Comparison of ENCODE assay signal across 8 cellular contexts in genomic region chr1:205284420-205285144, GRCh38. TPM values are rescaled to one million over a fixed set of nuclear protein-coding genes. Genes with fewer than 3 reads are reported as not detected.
DNase-seq lines count a peak whose midpoint lies in the region; ATAC-seq and TF ChIP-seq lines count a peak whose summit lies in the region.

No MANE protein-coding gene starts in this region.

- H3K9me3 ChIP-seq in PC-3 (ENCODE audit: low read length) (no peaks in the 10 kb centered on the region), muscle layer of duodenum (ENCODE audit: control insufficient read depth in 1 of 2, low read length in 2 of 2) (no peaks in the 10 kb centered on the region)

- H2AFZ ChIP-seq in PC-3 (ENCODE audit: low read length) = peak overlapping the region; percentile 39

- no peaks in the 10 kb centered on the region for H3F3A ChIP-seq in PC-3 (ENCODE audit: low read length, unreplicated experiment)

- H3K36me3 ChIP-seq in PC-3 (ENCODE audit: low read depth, low read length) (no peaks in the 10 kb centered on the region), muscle layer of duodenum (ENCODE audit: control insufficient read depth in 1 of 2, insufficient read depth in 2 of 2, low read length in 2 of 2) (no peaks in the 10 kb centered on the region)

- no peak for TF ChIP-seq CTCF in PC-3 (conservative IDR thresholded peaks at IDR 0.05; ENCODE audit: low read depth, low read length)

- H3K4me2 ChIP-seq in PC-3 (ENCODE audit: low read length) = peak overlapping the region; percentile 52

- ATAC-seq in PC-3 = peak; percentile 98
- peak; percentile 92 for ATAC-seq in esophagus mucosa
- no peak for ATAC-seq in HG02981 (IDR thresholded peaks at IDR 0.05; ENCODE audit: unreplicated experiment)

- no TSS peak for BruUV-seq in PC-3 (replicated peaks; lab: Mats Ljungman, UMichigan)

- no peaks in the 10 kb centered on the region for H4K20me1 ChIP-seq in PC-3 (ENCODE audit: low read length)

- H3K9me2 ChIP-seq in PC-3 (replicated peaks; ENCODE audit: low read length) = no peaks in the 10 kb centered on the region

- POLR2A ChIA-PET in PC-3 (lab: Charles Lee; ENCODE audit: unreplicated experiment) = interaction anchor here (0.5 to 1.3 kb wide), 6 partner anchors 12 to 1771 kb away, joined by 3 to 8 read pairs (median 4); no protein-coding TSS in a partner anchor

- H3K79me2 ChIP-seq in PC-3 (ENCODE audit: low read length) = no peaks in the 10 kb centered on the region

- no peaks in the 10 kb centered on the region for H3K27me3 ChIP-seq in PC-3 (ENCODE audit: low read length)
- H3K27me3 ChIP-seq in muscle layer of duodenum (ENCODE audit: low read depth, low read length) = no peaks in the 10 kb centered on the region

- H3K27ac ChIP-seq in PC-3 (ENCODE audit: low read length) (peak overlapping the region; percentile 66), muscle layer of duodenum (ENCODE audit: low read length) (peak overlapping the region; percentile 7)

- intact Hi-C loops in PC-3 (cut with micrococcal nuclease) = no loop called here

- H3K4me3 ChIP-seq in PC-3 (ENCODE audit: low read length) (no peak overlapping the region), muscle layer of duodenum (ENCODE audit: low read depth in 1 of 2, low read length in 2 of 2) (no peak overlapping the region)

- H3K4me1 ChIP-seq in PC-3 (ENCODE audit: insufficient read depth, low read length) (peaks cover 45% of the 10 kb centered on the region), muscle layer of duodenum (ENCODE audit: control insufficient read depth in 1 of 2, insufficient read depth in 2 of 2, low read length in 2 of 2) (peaks cover 24% of the 10 kb centered on the region in 2 donors)

- DNase-seq in Ammon's horn (ENCODE audit: low spot score) (peak; percentile 96), HT1080 (ENCODE audit: low read depth) (peak; percentile 99), PC-3 (peak; percentile 99)
- peak; percentile 83 to 87 for DNase-seq in activated T-cell treated with anti-CD3 and anti-CD28 coated beads, Interleukin-2, amount 50 U/mL, for 48 hours
- DNase-seq in stimulated activated CD8-positive, alpha-beta memory T cell treated with anti-CD3 and anti-CD28 coated beads, Interleukin-4, amount 100 ng/mL, for 48 hours = peak; percentile 85

- CTCF ChIA-PET in PC-3 (lab: Charles Lee) = interaction anchor here (0.7 to 1.3 kb wide), 7 partner anchors 10 to 41 kb away, joined by 3 to 15 read pairs (median 4); partner anchors contain the start of gene NUAK2

- H3K9ac ChIP-seq in PC-3 (ENCODE audit: low read length) = peak overlapping the region; percentile 27

RNA-seq across cellular contexts. Expression of gene NUAK2, which starts 37.0 kb away (rescaled TPM):
- total RNA-seq in HT1080 (2014; rRNA removed; shearing (Covaris generic)) = 1.8 and 2.2 TPM in 2 replicates
- 4.7 TPM in 2 replicates for polyA plus RNA-seq in HT1080 (2015; cell fraction: cytosol; rRNA removed)
- 10.2 and 11.0 TPM in 2 replicates for polyA plus RNA-seq in HT1080 (2015; cell fraction: nucleus; rRNA removed)
- 3.8 and 4.8 TPM in 2 replicates for total RNA-seq in PC-3 (2014; rRNA removed)
- total RNA-seq in esophagus mucosa = 28.3 TPM

RNA-seq across cellular contexts. Expression of gene TMCC2, which starts 56.8 kb away (rescaled TPM):
- total RNA-seq in HT1080 (2014; rRNA removed; shearing (Covaris generic)) = 1.5 and 2.3 TPM in 2 replicates
- 1.9 and 2.3 TPM in 2 replicates for polyA plus RNA-seq in HT1080 (2015; cell fraction: cytosol; rRNA removed)
- 1.6 and 1.8 TPM in 2 replicates for polyA plus RNA-seq in HT1080 (2015; cell fraction: nucleus; rRNA removed)
- total RNA-seq in PC-3 (2014; rRNA removed) (8.7 and 11.3 TPM in 2 replicates), esophagus mucosa (1.00 TPM)
